13 cellular contexts compared by ENCODE assay signal in the genomic region with DNA sequence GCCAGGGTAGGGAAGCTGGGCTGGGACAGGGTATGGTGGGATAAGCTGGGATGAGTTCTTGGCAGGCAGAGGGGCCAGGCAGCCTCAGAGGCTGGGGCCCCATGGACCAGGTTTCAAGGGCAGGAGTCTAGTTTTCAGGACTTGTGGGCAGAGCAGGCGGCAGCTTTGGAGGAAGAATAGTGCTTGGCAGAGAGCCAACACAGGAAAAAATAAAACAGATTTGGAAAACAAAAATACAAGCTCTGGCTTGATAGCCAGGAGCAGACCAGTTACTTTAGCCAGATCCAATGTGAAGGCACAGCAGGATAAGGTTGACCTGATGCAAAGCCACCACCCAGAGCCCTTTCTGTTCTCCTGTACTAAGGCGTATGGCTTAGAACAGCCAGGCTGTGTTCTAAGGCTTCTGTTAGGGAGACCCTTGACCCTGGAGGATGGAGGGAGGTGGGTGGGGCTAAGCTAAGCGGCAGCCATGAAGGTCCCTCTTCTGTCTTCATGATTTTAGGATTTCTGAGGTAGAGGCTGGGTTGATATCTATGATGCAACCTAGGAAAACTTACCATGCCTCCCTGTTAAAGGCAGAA. TPM values are rescaled to one million over a fixed set of nuclear protein-coding genes. Genes with fewer than 3 reads are reported as not detected.
DNase-seq lines count a peak whose midpoint lies in the region; ATAC-seq and TF ChIP-seq lines count a peak whose summit lies in the region.
"Had no signal": no experiment of that assay in that cellular context is flagged by ENCODE, and none has a peak within 500 bp of the region (broad histone marks: within the 10 kb centered on the region; RNA-seq: fewer than 3 reads in every experiment).

No MANE protein-coding gene starts in this region.

- CTCF ChIA-PET in MCF 10A (lab: Yijun Ruan, JAX) (interaction anchor here (0.7 to 11.0 kb wide), 5 partner anchors 6 to 353 kb away, joined by 3 to 153 read pairs (median 4); partner anchors contain the start of gene TRAF5), mammary epithelial cell (lab: Charles Lee; ENCODE audit: low non-redundant PET) (no interaction called here)

- in situ Hi-C loops in mammary epithelial cell (cut with MboI; ENCODE audit: low sequenced_read_pairs in 2 of 2), result loop anchor here in 1 of 2 donors (25.0 kb wide), 1 partner anchor 330 kb away; no protein-coding TSS in a partner anchor

- no peak for TF ChIP-seq EP300 in stomach (IDR thresholded peaks at IDR 0.05)

- dilution Hi-C loops in mammary epithelial cell (cut with HindIII; ENCODE audit: low sequenced_read_pairs), result loop anchor here (25.0 kb wide), 1 partner anchor 330 kb away; no protein-coding TSS in a partner anchor

- H3K9me3 ChIP-seq in mammary epithelial cell (replicated peaks; ENCODE audit: insufficient read depth, low read length), result no peaks in the 10 kb centered on the region
- no peaks in the 10 kb centered on the region for H3K9me3 ChIP-seq in OCI-LY1 (ENCODE audit: low read length)
- H3K9me3 ChIP-seq in stomach, result no peaks in the 10 kb centered on the region
- no peaks in the 10 kb centered on the region for H3K9me3 ChIP-seq in heart right ventricle
- H3K9me3 ChIP-seq in MM.1S (replicated peaks; ENCODE audit: insufficient read depth, low read length), result no peaks in the 10 kb centered on the region

- H3K4me2 ChIP-seq in mammary epithelial cell (ENCODE audit: insufficient read depth, low read depth, low read length) (no peak overlapping the region), OCI-LY1 (ENCODE audit: low read length) (peak overlapping the region; percentile 22), MM.1S (ENCODE audit: low read depth, low read length) (no peak overlapping the region)

- H3K27me3 Mint-ChIP-seq in MCF 10A (ENCODE audit: insufficient read depth, unreplicated experiment), result no peaks in the 10 kb centered on the region

- no TSS peak for BruUV-seq in MCF 10A (replicated peaks; lab: Mats Ljungman, UMichigan)
- no TSS peak for BruUV-seq in mammary epithelial cell (replicated peaks; lab: Mats Ljungman, UMichigan)

- no peak for ATAC-seq in heart right ventricle

- TF ChIP-seq CTCF in MCF 10A (IDR thresholded peaks at IDR 0.05; ENCODE audit: unreplicated experiment), result no peak
- TF ChIP-seq CTCF in mammary epithelial cell (conservative IDR thresholded peaks at IDR 0.05 in 1 of 2, IDR thresholded peaks at IDR 0.05 in 1 of 2; ENCODE audit: extremely low read depth in 1 of 2, insufficient read depth in 1 of 2, low read depth in 1 of 2, low read length in 2 of 2), result no peak
- no peak for TF ChIP-seq CTCF in OCI-LY1 (IDR thresholded peaks at IDR 0.05; ENCODE audit: low read length)
- TF ChIP-seq CTCF in coronary artery (IDR thresholded peaks at IDR 0.05), result no peak
- TF ChIP-seq CTCF in stomach (IDR thresholded peaks at IDR 0.05), result no peak
- TF ChIP-seq CTCF in heart right ventricle (IDR thresholded peaks at IDR 0.05), result no peak
- no peak for TF ChIP-seq CTCF in MM.1S (IDR thresholded peaks at IDR 0.05; ENCODE audit: low read length)

- H3K36me3 ChIP-seq in mammary epithelial cell (ENCODE audit: insufficient read depth, low read length) (no peaks in the 10 kb centered on the region), OCI-LY1 (ENCODE audit: insufficient read depth, low read length) (peaks cover 4% of the 10 kb centered on the region), stomach (no peaks in the 10 kb centered on the region), H7 (replicated peaks; ENCODE audit: control insufficient read depth, insufficient read depth, low read length) (no peaks in the 10 kb centered on the region), heart right ventricle (no peaks in the 10 kb centered on the region), MM.1S (replicated peaks; ENCODE audit: insufficient read depth, low read length) (no peaks in the 10 kb centered on the region)

- WGBS in mammary epithelial cell (ENCODE audit: low coverage, missing lambda C conversion rate), result 81% methylated on average over 3 of the region's 3 CpGs
- 41 to 61% (median 51%) methylated on average over 3 of the region's 3 CpGs for WGBS in stomach, 5 donors
- 68 to 71% methylated on average over 3 of the region's 3 CpGs for WGBS in heart right ventricle, 2 donors

- TF ChIP-seq POLR2A in stomach (IDR thresholded peaks at IDR 0.05), result no peak

- H3K9me3 Mint-ChIP-seq in MCF 10A (ENCODE audit: unreplicated experiment), result no peaks in the 10 kb centered on the region

- intact Hi-C loops in MCF 10A (cut with micrococcal nuclease), result no loop called here
- intact Hi-C loops in mammary epithelial cell (cut with micrococcal nuclease), result no loop called here
- intact Hi-C loops in stomach (cut with DNase I; ENCODE audit: low total_unique reads), result no loop called here
- intact Hi-C loops in heart right ventricle (cut with DNase I), result loop anchor here in 1 of 10 donors (5.0 kb wide), 1 partner anchor 1905 kb away; no protein-coding TSS in a partner anchor

- no peaks in the 10 kb centered on the region for H3K27me3 ChIP-seq in mammary epithelial cell (ENCODE audit: insufficient read depth, low read length)
- no peaks in the 10 kb centered on the region for H3K27me3 ChIP-seq in OCI-LY1 (ENCODE audit: insufficient read depth, low read length)
- no peaks in the 10 kb centered on the region for H3K27me3 ChIP-seq in stomach
- peaks cover 2% of the 10 kb centered on the region; the same call in 1 of the 2 replicates for H3K27me3 ChIP-seq in H7 (ENCODE audit: control insufficient read depth, insufficient read depth, low read length)
- no peaks in the 10 kb centered on the region for H3K27me3 ChIP-seq in heart right ventricle
- H3K27me3 ChIP-seq in MM.1S (replicated peaks; ENCODE audit: insufficient read depth, low read length), result no peaks in the 10 kb centered on the region

- no peak overlapping the region for H3K27ac Mint-ChIP-seq in MCF 10A (ENCODE audit: low read depth, unreplicated experiment)

- H3K4me1 ChIP-seq in mammary epithelial cell (ENCODE audit: insufficient read depth, low read length), result peaks cover 14% of the 10 kb centered on the region
- peaks cover 100% of the 10 kb centered on the region for H3K4me1 ChIP-seq in OCI-LY1 (ENCODE audit: insufficient read depth, low read length, severe bottlenecking)
- peaks cover 84 to 97% (median 95%) of the 10 kb centered on the region in 4 donors for H3K4me1 ChIP-seq in stomach
- H3K4me1 ChIP-seq in heart right ventricle, result peaks cover 3 to 69% (median 31%) of the 10 kb centered on the region in 9 donors
- peaks cover 69% of the 10 kb centered on the region for H3K4me1 ChIP-seq in MM.1S (ENCODE audit: low read length)

- H3K4me3 ChIP-seq in mammary epithelial cell (replicated peaks in 1 of 3; ENCODE audit: insufficient read depth in 1 of 3, low read depth in 2 of 3, low read length in 3 of 3) (no peak overlapping the region), OCI-LY1 (ENCODE audit: low read depth, low read length, poor library complexity, severe bottlenecking) (peak overlapping the region; percentile 8), coronary artery (peak overlapping the region; percentile 23), stomach (no peak overlapping the region), H7 (ENCODE audit: insufficient read depth, low read depth, low read length) (no peak overlapping the region), heart right ventricle (no peak overlapping the region), MM.1S (ENCODE audit: low read length) (no peak overlapping the region)

- H3K9ac ChIP-seq in mammary epithelial cell (ENCODE audit: insufficient read depth, low read length) (no peak overlapping the region), OCI-LY1 (ENCODE audit: low read length) (no peak overlapping the region; the same call in 1 of the 2 replicates), MM.1S (ENCODE audit: low read length) (no peak overlapping the region)

- H3F3A ChIP-seq in OCI-LY1 (ENCODE audit: insufficient read depth, low read length) (no peaks in the 10 kb centered on the region; the same call in 1 of the 2 replicates), MM.1S (ENCODE audit: insufficient read depth, low read length) (peaks cover 39% of the 10 kb centered on the region)

- POLR2A ChIA-PET in MCF 10A (lab: Yijun Ruan, JAX), result interaction anchor here (0.7 to 1.3 kb wide), 4 partner anchors 14 to 1054 kb away, joined by 3 read pairs; no protein-coding TSS in a partner anchor

- H3K79me2 ChIP-seq in mammary epithelial cell (ENCODE audit: insufficient read depth, low read length), result no peaks in the 10 kb centered on the region
- peaks cover 41% of the 10 kb centered on the region for H3K79me2 ChIP-seq in OCI-LY1 (ENCODE audit: insufficient read depth, low read length)
- peaks cover 67% of the 10 kb centered on the region for H3K79me2 ChIP-seq in MM.1S (ENCODE audit: low read length)

- H3K36me3 Mint-ChIP-seq in MCF 10A (ENCODE audit: insufficient read depth, unreplicated experiment), result no peaks in the 10 kb centered on the region

- H3K27ac ChIP-seq in mammary epithelial cell (ENCODE audit: insufficient read depth, low read depth, low read length), result no peak overlapping the region
- peak overlapping the region; percentile 89 for H3K27ac ChIP-seq in OCI-LY1 (ENCODE audit: low read depth, low read length, poor library complexity, severe bottlenecking)
- H3K27ac ChIP-seq in coronary artery, result no peak overlapping the region
- peak overlapping the region; percentile 34 to 88 (median 64) for H3K27ac ChIP-seq in stomach
- no peak overlapping the region for H3K27ac ChIP-seq in heart right ventricle
- no peak overlapping the region for H3K27ac ChIP-seq in MM.1S (ENCODE audit: low read length)

- no peaks in the 10 kb centered on the region for H4K20me1 ChIP-seq in mammary epithelial cell (ENCODE audit: insufficient read depth, low read length)
- no peaks in the 10 kb centered on the region for H4K20me1 ChIP-seq in OCI-LY1 (ENCODE audit: insufficient read depth, low read length)
- H4K20me1 ChIP-seq in MM.1S (ENCODE audit: insufficient read depth, low read length), result no peaks in the 10 kb centered on the region; the same call in 1 of the 2 replicates

- DNase-seq in MCF 10A (ENCODE audit: unreplicated experiment), result peak; percentile 32
- DNase-seq in mammary epithelial cell, result no peak
- no peak for DNase-seq in coronary artery (ENCODE audit: low spot score)
- DNase-seq in stomach, result no peak
- DNase-seq in H7, result no peak
- DNase-seq in heart right ventricle, result no peak
- no peak for DNase-seq in MM.1S
- DNase-seq: activated CD4-positive, alpha-beta T cell treated with anti-CD3 and anti-CD28 coated beads for 4 hours; activated naive CD4-positive, alpha-beta T cell treated with Interleukin-2 at 50 U/mL for 16 hours; erythroblast; hypothalamus had no signal

- H2AFZ ChIP-seq in mammary epithelial cell (ENCODE audit: low read depth, low read length) (no peak overlapping the region), OCI-LY1 (ENCODE audit: low read length) (no peak overlapping the region), MM.1S (ENCODE audit: low read length) (no peak overlapping the region)

- H3K9me2 ChIP-seq in OCI-LY1 (ENCODE audit: low read depth, low read length) (no peaks in the 10 kb centered on the region), MM.1S (replicated peaks; ENCODE audit: insufficient read depth, low read length) (no peaks in the 10 kb centered on the region)

- no peak overlapping the region for H3K4me3 Mint-ChIP-seq in MCF 10A (ENCODE audit: unreplicated experiment)
- H3K4me3 Mint-ChIP-seq: CD14-positive monocyte had no signal

- peaks cover 49% of the 10 kb centered on the region for H3K4me1 Mint-ChIP-seq in MCF 10A (ENCODE audit: insufficient read depth, unreplicated experiment)

RNA-seq across cellular contexts. Expression of gene TRAF5, which starts 5.5 kb away (rescaled TPM):
- 16.0 and 17.8 TPM in 2 replicates for total RNA-seq in MCF 10A (2022)
- total RNA-seq in mammary epithelial cell, result 1 to 10 TPM; 2.2 to 9.0 TPM
- polyA plus RNA-seq in mammary epithelial cell, result 1.7 TPM
- polyA minus RNA-seq in mammary epithelial cell, result 2.5 TPM
- total RNA-seq in stomach, result 10 to 100 TPM; 14.8 to 50.7 (median 22.6) TPM
- polyA plus RNA-seq in stomach, result 1 to 10 TPM; 4.3 to 9.9 (median 4.3) TPM
- total RNA-seq in H7 (2014; rRNA removed; shearing (Covaris generic)), result 21.5 and 39.3 TPM in 2 replicates
- total RNA-seq in heart right ventricle, result 1 to 10 TPM; 1.3 to 4.6 (median 1.8) TPM
- polyA plus RNA-seq in heart right ventricle, result 1 to 10 TPM; 1.9 to 5.5 TPM

Comparison
In these comparisons a context has a peak if more than half of its experiments do, and no peak if none do; other contexts are left out.
1. H3K27ac ChIP-seq: peak in OCI-LY1 (single experiment) and stomach (5 of 5); none in mammary epithelial cell (single experiment), coronary artery (0 of 2), heart right ventricle (0 of 10) and MM.1S (single experiment).
2. H3K4me3 ChIP-seq: peak in OCI-LY1 (single experiment) and coronary artery (single experiment); none in mammary epithelial cell (0 of 3), stomach (0 of 4), H7 (single experiment), heart right ventricle (0 of 10) and MM.1S (single experiment).